ENCODE assay signal across 22 cellular contexts in the genomic region with DNA sequence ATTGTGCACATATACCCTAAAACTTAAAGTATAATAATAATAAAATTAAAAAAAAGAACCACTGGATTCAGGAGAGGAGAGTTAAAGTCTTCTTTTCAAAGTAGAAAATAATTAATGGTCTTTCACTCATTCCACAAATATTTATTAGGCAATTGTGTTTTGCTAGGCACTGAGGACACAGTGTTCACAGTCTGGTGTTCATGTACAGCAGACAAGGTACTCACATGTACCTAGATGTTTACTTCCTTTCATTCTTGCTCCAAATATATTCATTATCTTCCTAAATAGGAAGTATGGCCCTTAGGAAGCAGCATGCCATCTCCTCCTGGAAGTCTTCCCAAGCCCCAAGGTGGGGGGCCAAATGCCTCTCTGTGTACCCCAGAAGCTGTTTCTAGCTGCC.
"Had no signal": no experiment of that assay in that cellular context is flagged by ENCODE, and none has a peak within 500 bp of the region (broad histone marks: within the 10 kb centered on the region; RNA-seq: fewer than 3 reads in every experiment).

No MANE protein-coding gene starts in this region.

- H3K36me3 ChIP-seq: ascending aorta had no signal

- H3K27me3 Mint-ChIP-seq: activated CD4-positive, alpha-beta T cell treated with anti-CD3 and anti-CD28 coated beads, Interleukin-2, amount 10 ng/mL, durations not matched to agents 7 days and 5 days had no signal

- H3K4me1 Mint-ChIP-seq: activated CD4-positive, alpha-beta T cell treated with anti-CD3 and anti-CD28 coated beads, Interleukin-2, amount 10 ng/mL, durations not matched to agents 7 days and 5 days; activated naive CD8-positive, alpha-beta T cell treated with anti-CD3 and anti-CD28 coated beads, Interleukin-2, amount 50 U/mL, for 24 hours had no signal

- ATAC-seq: activated naive CD4-positive, alpha-beta T cell treated with anti-CD3 and anti-CD28 coated beads, Interleukin-2, amount 50 U/mL, for 72 hours; activated naive CD8-positive, alpha-beta T cell treated with anti-CD3 and anti-CD28 coated beads, Interleukin-2, amount 50 U/mL, for 24 hours; activated T-cell treated with anti-CD3 and anti-CD28 coated beads, Interleukin-2, amount 50 U/mL, for 4 hours; body of pancreas; T-helper 17 cell had no signal

- DNase-seq: activated CD4-positive, alpha-beta memory T cell treated with anti-CD3 and anti-CD28 coated beads for 36 hours; activated CD4-positive, alpha-beta T cell treated with anti-CD3 and anti-CD28 coated beads, Interleukin-2, amount 10 ng/mL, durations not matched to agents 7 days and 5 days; activated CD4-positive, CD25-positive, alpha-beta regulatory T cell; activated CD8-positive, alpha-beta memory T cell treated with anti-CD3 and anti-CD28 coated beads for 24 hours; activated naive CD4-positive, alpha-beta T cell treated with Interleukin-2 at 50 U/mL for 16 hours; activated naive CD8-positive, alpha-beta T cell treated with anti-CD3 and anti-CD28 coated beads, Interleukin-2, amount 50 U/mL, for 24 hours; activated T-cell treated with anti-CD3 and anti-CD28 coated beads, Interleukin-2, amount 50 U/mL, for 4 hours; amniotic stem cell; body of pancreas; Kasumi-1; KBM-7; MV-4-11; NCI-H1092 treated with DMSO at 0.1 percent for 48 hours; NCI-H1417 treated with DMSO at 0.1 percent for 48 hours; NCI-H1694; NCI-H446; NCI-H524; SHP77 treated with DMSO at 0.1 percent for 48 hours; T-helper 17 cell; T-helper 9 cell had no signal

- H3K27ac ChIP-seq: ascending aorta, body of pancreas had no signal

- H3K9me3 Mint-ChIP-seq: activated CD4-positive, alpha-beta memory T cell treated with anti-CD3 and anti-CD28 coated beads for 36 hours; activated CD4-positive, alpha-beta T cell treated with anti-CD3 and anti-CD28 coated beads, Interleukin-2, amount 10 ng/mL, durations not matched to agents 7 days and 5 days; activated naive CD4-positive, alpha-beta T cell treated with anti-CD3 and anti-CD28 coated beads, Interleukin-2, amount 50 U/mL, for 72 hours; activated naive CD8-positive, alpha-beta T cell treated with anti-CD3 and anti-CD28 coated beads, Interleukin-2, amount 50 U/mL, for 24 hours; activated T-cell treated with anti-CD3 and anti-CD28 coated beads, Interleukin-2, amount 50 U/mL, for 4 hours had no signal

- H3K27ac Mint-ChIP-seq: activated CD4-positive, alpha-beta memory T cell treated with anti-CD3 and anti-CD28 coated beads for 36 hours; activated CD4-positive, alpha-beta T cell treated with anti-CD3 and anti-CD28 coated beads, Interleukin-2, amount 10 ng/mL, durations not matched to agents 7 days and 5 days; activated naive CD4-positive, alpha-beta T cell treated with anti-CD3 and anti-CD28 coated beads, Interleukin-2, amount 50 U/mL, for 72 hours; activated naive CD8-positive, alpha-beta T cell treated with anti-CD3 and anti-CD28 coated beads, Interleukin-2, amount 50 U/mL, for 24 hours; T-helper 17 cell had no signal

- H3K9me3 ChIP-seq: ascending aorta, body of pancreas had no signal

- H3K27me3 ChIP-seq: ascending aorta, body of pancreas had no signal

- H3K4me3 ChIP-seq: ascending aorta, body of pancreas had no signal

- H3K4me3 Mint-ChIP-seq: activated CD4-positive, alpha-beta memory T cell treated with anti-CD3 and anti-CD28 coated beads for 36 hours; activated CD4-positive, alpha-beta T cell treated with anti-CD3 and anti-CD28 coated beads, Interleukin-2, amount 10 ng/mL, durations not matched to agents 7 days and 5 days; activated naive CD8-positive, alpha-beta T cell treated with anti-CD3 and anti-CD28 coated beads, Interleukin-2, amount 50 U/mL, for 24 hours; activated T-cell treated with anti-CD3 and anti-CD28 coated beads, Interleukin-2, amount 50 U/mL, for 4 hours; T-helper 17 cell had no signal

- H3K4me1 ChIP-seq: ascending aorta, body of pancreas had no signal

- H3K36me3 Mint-ChIP-seq: activated CD4-positive, alpha-beta memory T cell treated with anti-CD3 and anti-CD28 coated beads for 36 hours; activated naive CD4-positive, alpha-beta T cell treated with anti-CD3 and anti-CD28 coated beads, Interleukin-2, amount 50 U/mL, for 72 hours had no signal
